Comparison of ENCODE assay signal across 17 cellular contexts in genomic region chr1:66460776-66461175, GRCh38.
DNase-seq lines count a peak whose midpoint lies in the region; ATAC-seq, FAIRE-seq and TF ChIP-seq lines count a peak whose summit lies in the region.
"Had no signal": no experiment of that assay in that cellular context is flagged by ENCODE, and none has a peak within 500 bp of the region (broad histone marks: within the 10 kb centered on the region; RNA-seq: fewer than 3 reads in every experiment).

No MANE protein-coding gene starts in this region.

- no peak for ATAC-seq in IMR-90 (ENCODE audit: low read depth)
- ATAC-seq in foreskin keratinocyte = no peak
- ATAC-seq: CD8-positive, alpha-beta T cell; GM12878 had no signal

- H2AK9ac ChIP-seq in IMR-90 (replicated peaks; ENCODE audit: low read depth, low read length, poor library complexity) = no peak overlapping the region

- no peaks in the 10 kb centered on the region for H3K79me1 ChIP-seq in IMR-90 (ENCODE audit: low read depth in 1 of 2, low read length in 2 of 2)

- H3K23ac ChIP-seq in IMR-90 (ENCODE audit: low read depth, low read length) = no peak overlapping the region

- H3K4me3 Mint-ChIP-seq in endothelial cell (ENCODE audit: unreplicated experiment) = no peak overlapping the region
- H3K4me3 Mint-ChIP-seq: B cell; CD8-positive, alpha-beta T cell had no signal

- dilution Hi-C loops in IMR-90 (cut with HindIII; ENCODE audit: low sequenced_read_pairs, unreplicated experiment) = no loop called here

- no peak for TF ChIP-seq POLR2A in IMR-90 (IDR thresholded peaks at IDR 0.05; ENCODE audit: low read depth, low read length)
- no peak for TF ChIP-seq POLR2A in ovary (IDR thresholded peaks at IDR 0.05)

- H3K9me3 ChIP-seq in IMR-90 (ENCODE audit: control insufficient read depth, insufficient read depth, low read length) (0 out of 2 replicates have a peak, but pooled peaks cover 3% of the 10 kb centered on the region), ovary (peaks cover 0 to 3% of the 10 kb centered on the region in 2 donors)

- intact Hi-C loops in IMR-90 (cut with micrococcal nuclease) (no loop called here), ovary (cut with DNase I) (no loop called here)

- H3K4me1 ChIP-seq in IMR-90 (ENCODE audit: control insufficient read depth, insufficient read depth, low read length) (peaks cover 5% of the 10 kb centered on the region; the same call in 1 of the 2 replicates), foreskin keratinocyte (peaks cover 8% of the 10 kb centered on the region), ovary (ENCODE audit: insufficient read depth) (no peaks in the 10 kb centered on the region)
- H3K4me1 ChIP-seq: BLaER1 treated with 17β-estradiol and CSF1 and Interleukin-3, amounts not matched to agents 10 nM and 100 nM; HAP-1 had no signal

- no peak overlapping the region for H4K91ac ChIP-seq in IMR-90 (ENCODE audit: insufficient read depth, low read depth, low read length)

- H3K27ac ChIP-seq in IMR-90 (ENCODE audit: insufficient read depth, low read length) (no peak overlapping the region), foreskin keratinocyte (no peak overlapping the region), ovary (no peak overlapping the region)
- H3K27ac ChIP-seq: BLaER1 treated with 17β-estradiol and CSF1 and Interleukin-3, amounts not matched to agents 10 nM and 100 nM; GM23248 had no signal

- H3K36me3 ChIP-seq in IMR-90 (ENCODE audit: control insufficient read depth, insufficient read depth, low read length) (no peaks in the 10 kb centered on the region; the same call in 1 of the 2 replicates), bronchial epithelial cell (ENCODE audit: control insufficient read depth, insufficient read depth, low read length) (no peaks in the 10 kb centered on the region), ovary (no peaks in the 10 kb centered on the region)
- H3K36me3 ChIP-seq: BLaER1 treated with 17β-estradiol and CSF1 and Interleukin-3, amounts not matched to agents 10 nM and 100 nM; HAP-1 had no signal

- POLR2A ChIA-PET in IMR-90 (lab: Charles Lee; ENCODE audit: unreplicated experiment) = no interaction called here

- no peak overlapping the region for H3K14ac ChIP-seq in IMR-90 (replicated peaks; ENCODE audit: low read depth, low read length)

- no peaks in the 10 kb centered on the region for H3K36me3 Mint-ChIP-seq in endothelial cell (ENCODE audit: low read depth, unreplicated experiment)
- H3K36me3 Mint-ChIP-seq: CD8-positive, alpha-beta T cell had no signal

- no peak overlapping the region for H2BK5ac ChIP-seq in IMR-90 (ENCODE audit: low read depth, low read length, poor library complexity, severe bottlenecking)

- peak overlapping the region; percentile 85; the same call in 1 of the 2 replicates for H3K18ac ChIP-seq in IMR-90 (ENCODE audit: low read depth, low read length)

- no peak overlapping the region for H3K56ac ChIP-seq in IMR-90 (ENCODE audit: extremely low read depth, insufficient read depth, low read length)

- H3K4me3 ChIP-seq in IMR-90 (ENCODE audit: insufficient read depth, low read depth, low read length) (no peak overlapping the region), bronchial epithelial cell (ENCODE audit: low read depth, low read length) (no peak overlapping the region), ovary (no peak overlapping the region)
- H3K4me3 ChIP-seq: BLaER1 treated with 17β-estradiol and CSF1 and Interleukin-3, amounts not matched to agents 10 nM and 100 nM; GM12878; GM23248; HAP-1 had no signal

- H2AK5ac ChIP-seq in IMR-90 (ENCODE audit: low read depth, low read length) = 0 out of 2 replicates have a peak overlapping the region, but pooled peaks have one; percentile 49

- no peaks in the 10 kb centered on the region for H3K9me3 Mint-ChIP-seq in endothelial cell (ENCODE audit: unreplicated experiment)

- H3K4me1 Mint-ChIP-seq in endothelial cell (ENCODE audit: unreplicated experiment) = no peaks in the 10 kb centered on the region
- H3K4me1 Mint-ChIP-seq: B cell had no signal

- H2BK15ac ChIP-seq in IMR-90 (ENCODE audit: low read depth, low read length) = 0 out of 3 replicates have a peak overlapping the region, but pooled peaks have one; percentile 11

- peaks cover 1% of the 10 kb centered on the region; the same call in 1 of the 2 replicates for H3K9me1 ChIP-seq in IMR-90 (ENCODE audit: insufficient read depth, low read length)

- H3K27me3 ChIP-seq in IMR-90 (ENCODE audit: control insufficient read depth, insufficient read depth, low read length) = no peaks in the 10 kb centered on the region
- H3K27me3 ChIP-seq in bronchial epithelial cell (ENCODE audit: control insufficient read depth, insufficient read depth, low read length) = no peaks in the 10 kb centered on the region
- no peaks in the 10 kb centered on the region for H3K27me3 ChIP-seq in foreskin keratinocyte
- H3K27me3 ChIP-seq in ovary = no peaks in the 10 kb centered on the region
- H3K27me3 ChIP-seq: BLaER1 treated with 17β-estradiol and CSF1 and Interleukin-3, amounts not matched to agents 10 nM and 100 nM had no signal

- CTCF ChIA-PET in IMR-90 (lab: Yijun Ruan, JAX) = no interaction called here

- H2BK20ac ChIP-seq in IMR-90 (ENCODE audit: low read depth, low read length) = peak overlapping the region; percentile 62; the same call in 1 of the 2 replicates

- H2AFZ ChIP-seq in IMR-90 (replicated peaks; ENCODE audit: low read length, poor library complexity) = no peak overlapping the region
- H2AFZ ChIP-seq: GM23248 had no signal

- in situ Hi-C loops in IMR-90 (cut with MboI; ENCODE audit: low sequenced_read_pairs) = no loop called here

- no peaks in the 10 kb centered on the region for H4K20me1 ChIP-seq in IMR-90 (ENCODE audit: insufficient read depth, low read length)
- H4K20me1 ChIP-seq: BLaER1 treated with 17β-estradiol and CSF1 and Interleukin-3, amounts not matched to agents 10 nM and 100 nM had no signal

- H3K4ac ChIP-seq in IMR-90 (ENCODE audit: low read depth, low read length) = no peak overlapping the region

- WGBS in IMR-90 (ENCODE audit: extremely low coverage in 2 of 2, insufficient read length in 1 of 2), 2 experiments = no CpG with 5 or more reads among the region's 3 CpGs
- 56 to 67% (median 60%) methylated on average over 3 of the region's 3 CpGs for WGBS in ovary, 3 donors

- DNase-seq in EH (ENCODE audit: low read depth) (peak; percentile 41), IMR-90 (no peak), bronchial epithelial cell (ENCODE audit: low read depth) (peak; percentile 70), foreskin keratinocyte (peak; percentile 44 to 64), ovary (no peak), foreskin melanocyte (no peak), endothelial cell (ENCODE audit: low spot score) (no peak)
- DNase-seq: Calu3; CD8-positive, alpha-beta T cell; DMS79 treated with DMSO at 0.1 percent for 48 hours; EL; GM23248 had no signal

- no peak for FAIRE-seq in bronchial epithelial cell (lab: Jason Lieb, UNC)
- FAIRE-seq: GM12878, HTR-8/SVneo had no signal

- peak overlapping the region in 1 of 2 experiments; percentile 47; a peak in 1 of 4 replicates for H4K8ac ChIP-seq in IMR-90 (ENCODE audit: low read depth in 2 of 2, low read length in 2 of 2)

- no TSS peak for BruUV-seq in IMR-90 (replicated peaks; lab: Mats Ljungman, UMichigan)

- no peak overlapping the region for H3K27ac Mint-ChIP-seq in endothelial cell (ENCODE audit: unreplicated experiment)
- H3K27ac Mint-ChIP-seq: B cell; CD8-positive, alpha-beta T cell had no signal

- peak overlapping the region; percentile 37; the same call in 1 of the 2 replicates for H4K5ac ChIP-seq in IMR-90 (ENCODE audit: low read depth, low read length)

- no peak for TF ChIP-seq RAD21 in IMR-90 (IDR thresholded peaks at IDR 0.05; ENCODE audit: low read length)

- no peak overlapping the region for H3K9ac ChIP-seq in IMR-90 (ENCODE audit: low read depth, low read length)
- H3K9ac ChIP-seq: BLaER1 treated with 17β-estradiol and CSF1 and Interleukin-3, amounts not matched to agents 10 nM and 100 nM; GM23248 had no signal

- no peak overlapping the region for H3K4me2 ChIP-seq in IMR-90 (ENCODE audit: low read depth, low read length)
- H3K4me2 ChIP-seq: BLaER1 treated with 17β-estradiol and CSF1 and Interleukin-3, amounts not matched to agents 10 nM and 100 nM had no signal

- no peak for TF ChIP-seq CTCF in IMR-90 (conservative IDR thresholded peaks at IDR 0.05; ENCODE audit: low read depth, low read length)
- no peak for TF ChIP-seq CTCF in bronchial epithelial cell (IDR thresholded peaks at IDR 0.05; ENCODE audit: insufficient read depth, low read length, severe bottlenecking)
- no peak for TF ChIP-seq CTCF in foreskin keratinocyte (conservative IDR thresholded peaks at IDR 0.05)
- no peak for TF ChIP-seq CTCF in ovary (IDR thresholded peaks at IDR 0.05)
- TF ChIP-seq CTCF in endothelial cell (IDR thresholded peaks at IDR 0.05; ENCODE audit: unreplicated experiment) = no peak

- H2BK120ac ChIP-seq in IMR-90 (ENCODE audit: low read depth, low read length) = peak overlapping the region; percentile 46; the same call in 1 of the 2 replicates

- no peak for TF ChIP-seq EP300 in ovary (IDR thresholded peaks at IDR 0.05)

- H3K27me3 Mint-ChIP-seq in endothelial cell (ENCODE audit: unreplicated experiment) = no peaks in the 10 kb centered on the region

TF ChIP-seq in IMR-90, 13 proteins besides CTCF, POLR2A, EP300 and RAD21:
- TF ChIP-seq FOS (IDR thresholded peaks at IDR 0.05; ENCODE audit: low read depth, low read length) (no peak), NFE2L2 (IDR thresholded peaks at IDR 0.05; ENCODE audit: low read depth, low read length) (no peak), CEBPB (IDR thresholded peaks at IDR 0.05; ENCODE audit: low read depth, low read length) (no peak)
TF ChIP-seq in IMR-90: peak in this region for 0.

Comparison
In these comparisons a context has a peak if more than half of its experiments do, and no peak if none do; other contexts are left out.
1. DNase-seq: peak in EH (single experiment), bronchial epithelial cell (single experiment) and foreskin keratinocyte (2 of 2); none in IMR-90 (single experiment), ovary (0 of 5), foreskin melanocyte (single experiment) and endothelial cell (single experiment).